8 cellular contexts compared by ENCODE assay signal in genomic region chr3:108862865-108863798, GRCh38. TPM values are rescaled to one million over a fixed set of nuclear protein-coding genes. Genes with fewer than 3 reads are reported as not detected.
DNase-seq lines count a peak whose midpoint lies in the region; ATAC-seq, FAIRE-seq and TF ChIP-seq lines count a peak whose summit lies in the region.

No MANE protein-coding gene starts in this region.

- H3K36me3 ChIP-seq in left lung = no peaks in the 10 kb centered on the region

- no peak for DNase-seq in GM12892 (ENCODE audit: insufficient read length)
- peak; percentile 31 for DNase-seq in activated CD4-positive, alpha-beta memory T cell treated with anti-CD3 and anti-CD28 coated beads, Interleukin-2, amount 10 ng/mL, durations not matched to agents 7 days and 5 days
- no peak for DNase-seq in left lung
- DNase-seq in GDM1 (lab: John Stamatoyannopoulos, UW) = no peak
- DNase-seq in Ammon's horn (ENCODE audit: low spot score) = no peak

- FAIRE-seq in GM12892 (lab: Jason Lieb, UNC) = peak; percentile 44

- H3K4me3 ChIP-seq in left lung = no peak overlapping the region

- H3K4me3 Mint-ChIP-seq in activated CD4-positive, alpha-beta memory T cell treated with anti-CD3 and anti-CD28 coated beads, Interleukin-2, amount 10 ng/mL, durations not matched to agents 7 days and 5 days = no peak overlapping the region

- POLR2A ChIA-PET in activated CD4-positive, alpha-beta memory T cell treated with anti-CD3 and anti-CD28 coated beads, Interleukin-2, amount 10 ng/mL, durations not matched to agents 7 days and 5 days (lab: Charles Lee) = interaction anchor here (1.1 to 2.3 kb wide), 6 partner anchors 12 to 43 kb away, joined by 3 to 12 read pairs (median 5); partner anchors contain the start of gene TRAT1

- intact Hi-C loops in left lung (cut with DNase I) = no loop called here

- peaks cover 84% of the 10 kb centered on the region for H3K36me3 Mint-ChIP-seq in activated CD4-positive, alpha-beta memory T cell treated with anti-CD3 and anti-CD28 coated beads, Interleukin-2, amount 10 ng/mL, durations not matched to agents 7 days and 5 days (ENCODE audit: low read depth)

- H3K9me3 ChIP-seq in left lung = peaks cover 0 to 8% of the 10 kb centered on the region in 2 donors

- H3K4me1 ChIP-seq in left lung = no peaks in the 10 kb centered on the region

- peak overlapping the region; percentile 74 for H3K27ac Mint-ChIP-seq in activated CD4-positive, alpha-beta memory T cell treated with anti-CD3 and anti-CD28 coated beads, Interleukin-2, amount 10 ng/mL, durations not matched to agents 7 days and 5 days

- TF ChIP-seq CTCF in left lung (IDR thresholded peaks at IDR 0.05) = no peak

- ATAC-seq in HG03064 (IDR thresholded peaks at IDR 0.05; ENCODE audit: low read depth, unreplicated experiment) (peak; percentile 76), left lung (peak; percentile 52), HG03175 (IDR thresholded peaks at IDR 0.05; ENCODE audit: unreplicated experiment) (no peak), GM18867 (IDR thresholded peaks at IDR 0.05; ENCODE audit: unreplicated experiment) (no peak)

- peaks cover 50% of the 10 kb centered on the region for H3K4me1 Mint-ChIP-seq in activated CD4-positive, alpha-beta memory T cell treated with anti-CD3 and anti-CD28 coated beads, Interleukin-2, amount 10 ng/mL, durations not matched to agents 7 days and 5 days

- no peak for TF ChIP-seq POLR2A in GM12892 (IDR thresholded peaks at IDR 0.05; ENCODE audit: low read depth, low read length)

- H3K9me3 Mint-ChIP-seq in activated CD4-positive, alpha-beta memory T cell treated with anti-CD3 and anti-CD28 coated beads, Interleukin-2, amount 10 ng/mL, durations not matched to agents 7 days and 5 days = peaks cover 8% of the 10 kb centered on the region

- no peaks in the 10 kb centered on the region for H3K27me3 Mint-ChIP-seq in activated CD4-positive, alpha-beta memory T cell treated with anti-CD3 and anti-CD28 coated beads, Interleukin-2, amount 10 ng/mL, durations not matched to agents 7 days and 5 days

- CTCF ChIA-PET in activated CD4-positive, alpha-beta memory T cell treated with anti-CD3 and anti-CD28 coated beads, Interleukin-2, amount 10 ng/mL, durations not matched to agents 7 days and 5 days (lab: Charles Lee) = interaction anchor here (0.9 to 2.5 kb wide), 2 partner anchors 28 to 52 kb away, joined by 3 to 11 read pairs; no protein-coding TSS in a partner anchor

- no peak overlapping the region for H3K27ac ChIP-seq in left lung

- H3K27me3 ChIP-seq in left lung = no peaks in the 10 kb centered on the region

RNA-seq across cellular contexts. Expression of gene TRAT1, which starts 40.5 kb away (rescaled TPM):
- 2.7 TPM for polyA plus RNA-seq in GM12892 (2012; ENCODE audit: missing spikeins)
- 100 to 1,000 TPM; 162 to 165 TPM for total RNA-seq in activated CD4-positive, alpha-beta memory T cell treated with anti-CD3 and anti-CD28 coated beads, Interleukin-2, amount 10 ng/mL, durations not matched to agents 7 days and 5 days
- total RNA-seq in left lung = 1 to 10 TPM in 1 of 2 donors, under 1 TPM in 1; 0.55 to 1.4 TPM

Comparison
In these comparisons a context has a peak if more than half of its experiments do, and no peak if none do; other contexts are left out.
1. ATAC-seq: peak in HG03064 (single experiment) and left lung (single experiment); none in HG03175 (single experiment) and GM18867 (single experiment).
2. RNA of gene TRAT1, which starts 40.5 kb away (total RNA-seq): 162 to 165 TPM in activated CD4-positive, alpha-beta memory T cell treated with anti-CD3 and anti-CD28 coated beads, Interleukin-2, amount 10 ng/mL, durations not matched to agents 7 days and 5 days; 0.55 to 1.4 TPM in left lung; every median in the first group is over 10 times any median in the second.